ENCODE assay signal across 8 cellular contexts in genomic region chr16:4182581-4183257, GRCh38. TPM values are rescaled to one million over a fixed set of nuclear protein-coding genes. Genes with fewer than 3 reads are reported as not detected.
DNase-seq lines count a peak whose midpoint lies in the region; ATAC-seq and TF ChIP-seq lines count a peak whose summit lies in the region.

No MANE protein-coding gene starts in this region.

- peak; percentile 39 for ATAC-seq in GM19452 (IDR thresholded peaks at IDR 0.05; ENCODE audit: unreplicated experiment)
- peak; percentile 19 for ATAC-seq in HG03571 (IDR thresholded peaks at IDR 0.05; ENCODE audit: unreplicated experiment)
- ATAC-seq in right lobe of liver, result no peak
- no peak for ATAC-seq in upper lobe of right lung

- H3K27ac ChIP-seq in adipose tissue (ENCODE audit: low read depth, low read length) (peak overlapping the region; percentile 91), right lobe of liver (peak overlapping the region; percentile 94 to 98 (median 96)), upper lobe of right lung (peak overlapping the region; percentile 93)

- H3K4me3 ChIP-seq in AG09309 (ENCODE audit: control insufficient read depth, low read depth, low read length), result peak overlapping the region; percentile 47
- peak overlapping the region; percentile 73 to 88 (median 74) for H3K4me3 ChIP-seq in right lobe of liver
- peak overlapping the region; percentile 68 for H3K4me3 ChIP-seq in upper lobe of right lung

- H3K27me3 ChIP-seq in right lobe of liver (no peaks in the 10 kb centered on the region), upper lobe of right lung (no peaks in the 10 kb centered on the region)

- no peak for TF ChIP-seq POLR2A in right lobe of liver (IDR thresholded peaks at IDR 0.05)

- intact Hi-C loops in right lobe of liver (cut with DNase I) (loop anchor here in 1 of 2 donors (10.0 kb wide), 1 partner anchor 198 kb away; no protein-coding TSS in a partner anchor), upper lobe of right lung (cut with DNase I) (no loop called here)

- no peak for DNase-seq in AG09309 (ENCODE audit: low read depth)
- no peak for DNase-seq in right lobe of liver
- DNase-seq in upper lobe of right lung, result no peak
- no peak for DNase-seq in activated effector memory CD4-positive, alpha-beta T cell treated with anti-CD3 and anti-CD28 coated beads, Interleukin-2, amount 50 U/mL, for 16 hours
- no peak for DNase-seq in NCI-H226

- H3K36me3 ChIP-seq in right lobe of liver (no peaks in the 10 kb centered on the region), upper lobe of right lung (no peaks in the 10 kb centered on the region)

- H3K9me3 ChIP-seq in right lobe of liver (no peaks in the 10 kb centered on the region), upper lobe of right lung (no peaks in the 10 kb centered on the region)

- H3K4me1 ChIP-seq in right lobe of liver, result peaks cover 0 to 9% (median 3%) of the 10 kb centered on the region in 4 donors
- H3K4me1 ChIP-seq in upper lobe of right lung, result peaks cover 11% of the 10 kb centered on the region

- 85 to 87% (median 87%) methylated on average over 24 of the region's 24 CpGs for WGBS in adipose tissue, 3 donors
- 85% methylated on average over 20 of the region's 24 CpGs for WGBS in right lobe of liver (ENCODE audit: insufficient coverage, low coverage, low lambda C conversion rate, missing lambda C conversion rate)

- TF ChIP-seq CTCF in AG09309 (IDR thresholded peaks at IDR 0.05; ENCODE audit: control insufficient read depth, insufficient read depth, low read depth, low read length, missing control alignments), result no peak
- no peak for TF ChIP-seq CTCF in right lobe of liver (IDR thresholded peaks at IDR 0.05)
- no peak for TF ChIP-seq CTCF in upper lobe of right lung (IDR thresholded peaks at IDR 0.05)

RNA-seq across cellular contexts. Expression of gene SRL, which starts 59.2 kb away (rescaled TPM):
- polyA plus RNA-seq in adipose tissue, result 1 to 10 TPM in 2 of 3 donors, under 1 TPM in 1; 0.48 to 2.7 (median 1.0) TPM
- total RNA-seq in right lobe of liver, result under 1 TPM; 0.18 to 0.62 (median 0.28) TPM
- total RNA-seq in upper lobe of right lung, result 0.64 TPM

Comparison
In these comparisons a context has a peak if more than half of its experiments do, and no peak if none do; other contexts are left out.
1. ATAC-seq: peak in GM19452 (single experiment) and HG03571 (single experiment); none in right lobe of liver (0 of 4) and upper lobe of right lung (single experiment).
2. Peak in every context shown above with its lines, with median percentiles within 50 percentile points of each other: H3K4me3 ChIP-seq and H3K27ac ChIP-seq.